ENCODE assay signal across 8 cellular contexts in the genomic region with DNA sequence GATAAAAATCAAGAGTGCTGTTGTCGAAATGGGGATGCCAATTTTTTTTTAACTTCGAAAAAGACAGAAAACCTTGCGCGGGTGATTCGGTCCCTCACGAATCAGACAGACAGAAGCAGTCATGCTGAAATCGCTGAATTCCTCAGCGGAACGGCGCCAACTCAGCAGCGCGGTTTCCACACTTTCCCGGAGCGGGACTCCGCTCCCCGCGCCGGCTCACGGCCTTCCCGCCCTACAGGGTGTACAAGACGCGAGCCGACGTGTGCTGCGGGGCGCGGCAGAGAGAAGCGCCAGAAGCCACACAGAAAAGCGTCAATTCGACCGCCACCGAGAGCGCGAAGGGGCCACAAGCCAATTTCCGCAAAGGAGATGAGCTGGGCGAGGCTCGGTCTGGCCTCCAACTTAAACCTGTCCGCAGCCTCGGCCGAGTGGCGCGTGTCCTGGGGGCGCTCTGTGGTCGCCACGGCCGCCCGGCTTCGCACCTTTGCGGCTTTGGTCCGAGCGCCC. TPM values are rescaled to one million over a fixed set of nuclear protein-coding genes. Genes with fewer than 3 reads are reported as not detected.
A peak's percentile ranks its signal among the peaks of the same experiment; 100 is the strongest.
DNase-seq lines count a peak whose midpoint lies in the region; ATAC-seq and TF ChIP-seq lines count a peak whose summit lies in the region.

No MANE protein-coding gene starts in this region.

- H3K36me3 ChIP-seq in stomach, result no peaks in the 10 kb centered on the region

- peak overlapping the region; percentile 51 to 57 (median 52) for H3K4me3 ChIP-seq in stomach

- no peaks in the 10 kb centered on the region for H3K36me3 Mint-ChIP-seq in activated CD4-positive, alpha-beta T cell treated with anti-CD3 and anti-CD28 coated beads, Interleukin-2, amount 10 ng/mL, durations not matched to agents 24 days and 14 days (ENCODE audit: low read depth)
- H3K36me3 Mint-ChIP-seq in activated naive CD4-positive, alpha-beta T cell treated with anti-CD3 and anti-CD28 coated beads, Interleukin-2, amount 50 U/mL, for 24 hours, result no peaks in the 10 kb centered on the region

- peak overlapping the region; percentile 79 for H3K27ac Mint-ChIP-seq in activated CD4-positive, alpha-beta T cell treated with anti-CD3 and anti-CD28 coated beads, Interleukin-2, amount 10 ng/mL, durations not matched to agents 24 days and 14 days
- H3K27ac Mint-ChIP-seq in activated naive CD4-positive, alpha-beta T cell treated with anti-CD3 and anti-CD28 coated beads, Interleukin-2, amount 50 U/mL, for 24 hours, result peak overlapping the region; percentile 41

- H3K27me3 Mint-ChIP-seq in activated CD4-positive, alpha-beta T cell treated with anti-CD3 and anti-CD28 coated beads, Interleukin-2, amount 10 ng/mL, durations not matched to agents 24 days and 14 days, result peaks cover 21% of the 10 kb centered on the region
- peaks cover 6% of the 10 kb centered on the region for H3K27me3 Mint-ChIP-seq in activated naive CD4-positive, alpha-beta T cell treated with anti-CD3 and anti-CD28 coated beads, Interleukin-2, amount 50 U/mL, for 24 hours

- peak overlapping the region; percentile 87 for H3K4me3 Mint-ChIP-seq in activated CD4-positive, alpha-beta T cell treated with anti-CD3 and anti-CD28 coated beads, Interleukin-2, amount 10 ng/mL, durations not matched to agents 24 days and 14 days
- peak overlapping the region; percentile 93 for H3K4me3 Mint-ChIP-seq in activated naive CD4-positive, alpha-beta T cell treated with anti-CD3 and anti-CD28 coated beads, Interleukin-2, amount 50 U/mL, for 24 hours

- H3K9me3 ChIP-seq in stomach, result no peaks in the 10 kb centered on the region

- H3K4me1 ChIP-seq in stomach, result peaks cover 0 to 16% (median 12%) of the 10 kb centered on the region in 4 donors

- DNase-seq in activated CD4-positive, alpha-beta T cell treated with anti-CD3 and anti-CD28 coated beads, Interleukin-2, amount 10 ng/mL, durations not matched to agents 24 days and 14 days, result peak; percentile 59
- DNase-seq in activated CD4-positive, alpha-beta T cell treated with anti-CD3 and anti-CD28 coated beads for 4 hours, result no peak
- DNase-seq in left kidney (ENCODE audit: low read depth, low spot score), result peak; percentile 49
- no peak for DNase-seq in stomach
- DNase-seq in NCI-H146 treated with DMSO at 0.1 percent for 48 hours (lab: John Stamatoyannopoulos, UW; ENCODE audit: unreplicated experiment), result no peak
- no peak for DNase-seq in foreskin melanocyte

- intact Hi-C loops in activated CD4-positive, alpha-beta T cell treated with anti-CD3 and anti-CD28 coated beads, Interleukin-2, amount 10 ng/mL, durations not matched to agents 24 days and 14 days (cut with micrococcal nuclease), result loop anchor here (10.0 kb wide), 2 partner anchors 231 to 309 kb away; partner anchors contain the start of genes ABCB7 and RLIM
- intact Hi-C loops in stomach (cut with DNase I; ENCODE audit: low total_unique reads), result no loop called here

- peaks cover 0 to 18% (median 6%) of the 10 kb centered on the region in 3 donors for H3K27me3 ChIP-seq in stomach

- peak overlapping the region; percentile 76 to 89 (median 82) for H3K27ac ChIP-seq in stomach

- peak; percentile 5 for ATAC-seq in HG03442 (IDR thresholded peaks at IDR 0.05; ENCODE audit: unreplicated experiment)

- TF ChIP-seq POLR2A in stomach (IDR thresholded peaks at IDR 0.05), result no peak

- no peak for TF ChIP-seq CTCF in stomach (IDR thresholded peaks at IDR 0.05)

- H3K4me1 Mint-ChIP-seq in activated CD4-positive, alpha-beta T cell treated with anti-CD3 and anti-CD28 coated beads, Interleukin-2, amount 10 ng/mL, durations not matched to agents 24 days and 14 days, result peaks cover 5% of the 10 kb centered on the region
- H3K4me1 Mint-ChIP-seq in activated naive CD4-positive, alpha-beta T cell treated with anti-CD3 and anti-CD28 coated beads, Interleukin-2, amount 50 U/mL, for 24 hours, result peaks cover 7% of the 10 kb centered on the region

- TF ChIP-seq EP300 in stomach (IDR thresholded peaks at IDR 0.05), result no peak

- no peaks in the 10 kb centered on the region for H3K9me3 Mint-ChIP-seq in activated CD4-positive, alpha-beta T cell treated with anti-CD3 and anti-CD28 coated beads, Interleukin-2, amount 10 ng/mL, durations not matched to agents 24 days and 14 days
- no peaks in the 10 kb centered on the region for H3K9me3 Mint-ChIP-seq in activated naive CD4-positive, alpha-beta T cell treated with anti-CD3 and anti-CD28 coated beads, Interleukin-2, amount 50 U/mL, for 24 hours

- WGBS in stomach, 5 donors, result 0 to 46% (median 16%) methylated on average over 7 to 51 of the region's 51 CpGs

RNA-seq across cellular contexts. Expression of gene NEXMIF, which starts 1.3 kb away (rescaled TPM):
- total RNA-seq in activated CD4-positive, alpha-beta T cell treated with anti-CD3 and anti-CD28 coated beads, Interleukin-2, amount 10 ng/mL, durations not matched to agents 24 days and 14 days, result 0.47 and 0.54 TPM in 2 replicates
- total RNA-seq in stomach, result 1 to 10 TPM in 4 of 5 donors, under 1 TPM in 1; 0.29 to 4.0 (median 2.9) TPM
- under 1 TPM; 0.25 to 0.31 (median 0.30) TPM for polyA plus RNA-seq in stomach

Comparison
In these comparisons a context has a peak if more than half of its experiments do, and no peak if none do; other contexts are left out.
1. DNase-seq: peak in activated CD4-positive, alpha-beta T cell treated with anti-CD3 and anti-CD28 coated beads, Interleukin-2, amount 10 ng/mL, durations not matched to agents 24 days and 14 days (single experiment) and left kidney (single experiment); none in activated CD4-positive, alpha-beta T cell treated with anti-CD3 and anti-CD28 coated beads for 4 hours (0 of 2), stomach (single experiment), NCI-H146 treated with DMSO at 0.1 percent for 48 hours (single experiment) and foreskin melanocyte (single experiment).